In genomic region chr12:13328535-13328934, GRCh38 we compare ENCODE assay signal across 28 cellular contexts.
"Had no signal": no experiment of that assay in that cellular context is flagged by ENCODE, and none has a peak within 500 bp of the region (broad histone marks: within the 10 kb centered on the region; RNA-seq: fewer than 3 reads in every experiment).

No MANE protein-coding gene starts in this region.

- H2AFZ ChIP-seq: neural progenitor cell, parathyroid adenoma had no signal

- ATAC-seq: natural killer cell; psoas muscle; right cardiac atrium; sciatic nerve; stimulated activated memory B cell treated with anti-CD40 and anti-IgM and Interleukin-4, amounts not matched to agents 10 μg/mL and 1 μg/mL and 100 μg/mL, for 72 hours; stimulated activated naive CD8-positive, alpha-beta T cell treated with anti-CD3 and anti-CD28 coated beads, Interleukin-15, amount 100 ng/mL, for 72 hours; stimulated activated naive CD8-positive, alpha-beta T cell treated with anti-CD3 and anti-CD28 coated beads, Interleukin-15, Interleukin-2, amounts not matched to agents 100 U/mL and 50 U/mL, for 24 hours; upper lobe of right lung had no signal

- H3K79me2 ChIP-seq: parathyroid adenoma had no signal

- H3K4me2 ChIP-seq: neural progenitor cell, smooth muscle cell had no signal

- H3K27ac ChIP-seq: neural progenitor cell, ovary, parathyroid adenoma, psoas muscle, skin epidermis, spleen, suprapubic skin, testis, tibial artery, transverse colon, upper lobe of right lung, uterus had no signal

- H3K9ac ChIP-seq: neural progenitor cell, parathyroid adenoma had no signal

- H3K4me1 ChIP-seq: parathyroid adenoma, psoas muscle, spleen, suprapubic skin, testis, tibial artery, transverse colon, upper lobe of right lung, uterus had no signal

- H3K9me3 ChIP-seq: ovary, psoas muscle, suprapubic skin, testis, tibial artery, transverse colon, upper lobe of right lung, uterus had no signal

- H3K27me3 ChIP-seq: neural progenitor cell, ovary, suprapubic skin, testis, transverse colon, upper lobe of right lung, uterus had no signal

- H3K36me3 ChIP-seq: neural progenitor cell, ovary, spleen, suprapubic skin, tibial artery, transverse colon, upper lobe of right lung, uterus had no signal

- H3K4me3 ChIP-seq: neural progenitor cell, ovary, psoas muscle, skin epidermis, smooth muscle cell, spleen, suprapubic skin, testis, tibial artery, transverse colon, upper lobe of right lung, uterus had no signal

- DNase-seq: natural killer cell; occipital lobe; ovary; posterior cingulate gyrus; psoas muscle; right cardiac atrium; spleen; stimulated activated CD4-positive, alpha-beta T cell treated with anti-CD3 and anti-CD28 coated beads, Interleukin-12 subunit alpha, Interleukin-12 subunit beta, amount 100 ng/mL, for 4 hours; stimulated activated CD4-positive, alpha-beta T cell treated with anti-CD3 and anti-CD28 coated beads, Interleukin-1b, Interleukin-23, amount 100 ng/mL, for 48 hours; stimulated activated CD4-positive, alpha-beta T cell treated with anti-CD3 and anti-CD28 coated beads, Interleukin-4, amount 100 ng/mL, for 1 hour; stimulated activated CD4-positive, alpha-beta T cell treated with anti-CD3 and anti-CD28 coated beads, Interleukin-4, amount 100 ng/mL, for 4 hours; stimulated activated CD8-positive, alpha-beta memory T cell treated with anti-CD3 and anti-CD28 coated beads, Interleukin-4, amount 100 ng/mL, for 48 hours; stimulated activated naive CD4-positive, alpha-beta T cell; stimulated activated naive CD8-positive, alpha-beta T cell treated with anti-CD3 and anti-CD28 coated beads, Interleukin-15, amount 100 ng/mL, for 72 hours; stimulated activated naive CD8-positive, alpha-beta T cell treated with anti-CD3 and anti-CD28 coated beads, Interleukin-15, Interleukin-2, amounts not matched to agents 100 U/mL and 50 U/mL, for 24 hours; substantia nigra; testis; tibial artery; transverse colon; upper lobe of right lung; uterus had no signal
